9 cellular contexts compared by ENCODE assay signal in the genomic region with DNA sequence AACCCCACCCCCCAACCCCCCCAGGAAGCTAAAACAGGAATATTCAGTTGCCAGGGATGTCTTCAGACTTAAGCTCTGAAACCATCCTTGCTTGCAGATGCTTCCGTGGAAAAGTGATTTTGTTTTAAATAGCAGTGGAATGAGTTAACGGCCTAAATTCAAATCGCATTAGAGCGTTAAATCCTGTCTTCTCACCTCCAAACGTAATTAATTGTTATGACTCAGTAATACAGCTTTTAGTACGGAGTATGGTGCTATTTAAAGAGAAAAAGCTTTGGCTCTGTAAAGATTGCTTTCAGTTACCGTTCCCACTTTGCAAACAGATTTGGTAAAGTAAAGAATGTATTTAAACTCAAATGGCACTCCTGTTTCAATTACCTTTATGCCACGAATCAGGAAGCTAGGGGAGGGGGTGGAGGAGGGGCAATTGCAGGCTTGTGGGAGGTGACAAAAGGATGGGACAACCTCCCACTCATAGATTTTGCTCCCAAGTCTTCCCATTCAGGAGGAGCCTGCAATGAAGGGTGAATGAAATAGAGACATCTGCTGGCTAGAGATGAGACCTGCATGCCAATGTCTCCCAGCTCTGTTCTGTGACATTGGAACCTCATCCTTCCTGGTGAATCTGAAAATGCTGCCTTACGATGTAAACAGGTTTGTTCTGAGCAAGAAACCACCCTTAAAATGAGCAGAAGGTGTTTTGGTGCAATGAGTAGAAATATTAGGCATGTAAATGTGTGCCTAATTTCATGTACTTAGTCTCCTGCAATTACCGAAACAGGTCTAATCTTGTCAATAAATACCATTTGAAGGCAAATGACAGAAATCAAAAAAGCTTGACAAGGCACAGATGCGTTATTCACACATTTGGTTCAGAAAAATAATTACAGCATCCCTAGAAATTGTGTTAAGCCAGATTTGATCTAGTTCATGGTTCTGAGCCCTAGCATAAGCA. TPM values are rescaled to one million over a fixed set of nuclear protein-coding genes. Genes with fewer than 3 reads are reported as not detected.
DNase-seq lines count a peak whose midpoint lies in the region; ATAC-seq and TF ChIP-seq lines count a peak whose summit lies in the region.
"Had no signal": no experiment of that assay in that cellular context is flagged by ENCODE, and none has a peak within 500 bp of the region (broad histone marks: within the 10 kb centered on the region; RNA-seq: fewer than 3 reads in every experiment).

No MANE protein-coding gene starts in this region.

- H3K27ac Mint-ChIP-seq in stimulated activated memory B cell treated with anti-CD40 and anti-IgM and Interleukin-4, amounts not matched to agents 10 μg/mL and 1 μg/mL and 100 μg/mL, for 72 hours, result no peak overlapping the region
- H3K27ac Mint-ChIP-seq: activated naive CD8-positive, alpha-beta T cell treated with anti-CD3 and anti-CD28 coated beads, Interleukin-2, amount 10 ng/mL, durations not matched to agents 7 days and 5 days had no signal

- H3K79me1 ChIP-seq in mesendoderm (ENCODE audit: low read length), result no peaks in the 10 kb centered on the region

- no peak overlapping the region for H2AK5ac ChIP-seq in mesendoderm (ENCODE audit: low read length)

- TF ChIP-seq POLR2A in Peyer's patch (IDR thresholded peaks at IDR 0.05), result no peak

- H4K8ac ChIP-seq in mesendoderm (ENCODE audit: low read depth, low read length), result no peak overlapping the region

- no peak overlapping the region for H3K18ac ChIP-seq in mesendoderm (ENCODE audit: low read length)

- no peaks in the 10 kb centered on the region for H4K20me1 ChIP-seq in DOHH2 (ENCODE audit: control insufficient read depth, insufficient read depth, low read depth, low read length)

- no peak overlapping the region for H4K5ac ChIP-seq in mesendoderm (ENCODE audit: low read length)

- WGBS in mesendoderm (ENCODE audit: extremely low coverage, insufficient coverage, low lambda C conversion rate), result no CpG with 5 or more reads among the region's 11 CpGs

- H3K4me3 ChIP-seq in DOHH2 (ENCODE audit: low read length), result peak overlapping the region; percentile 55
- peak overlapping the region in 2 of 4 donors; percentile 35 to 47 for H3K4me3 ChIP-seq in Peyer's patch
- H3K4me3 ChIP-seq in epithelial cell of esophagus (ENCODE audit: low read length), result peak overlapping the region; percentile 20
- no peak overlapping the region for H3K4me3 ChIP-seq in mesendoderm (ENCODE audit: low read length)

- H3K79me2 ChIP-seq in DOHH2 (ENCODE audit: control insufficient read depth, low read length) (no peaks in the 10 kb centered on the region), mesendoderm (ENCODE audit: control insufficient read depth, insufficient read depth, low read length) (no peaks in the 10 kb centered on the region)

- no peaks in the 10 kb centered on the region for H3K4me1 Mint-ChIP-seq in stimulated activated memory B cell treated with anti-CD40 and anti-IgM and Interleukin-4, amounts not matched to agents 10 μg/mL and 1 μg/mL and 100 μg/mL, for 72 hours
- H3K4me1 Mint-ChIP-seq: activated naive CD8-positive, alpha-beta T cell treated with anti-CD3 and anti-CD28 coated beads, Interleukin-2, amount 10 ng/mL, durations not matched to agents 7 days and 5 days had no signal

- H2BK15ac ChIP-seq in mesendoderm (replicated peaks; ENCODE audit: low read depth), result no peak overlapping the region

- H3K36me3 Mint-ChIP-seq in stimulated activated memory B cell treated with anti-CD40 and anti-IgM and Interleukin-4, amounts not matched to agents 10 μg/mL and 1 μg/mL and 100 μg/mL, for 72 hours, result no peaks in the 10 kb centered on the region
- H3K36me3 Mint-ChIP-seq: activated naive CD8-positive, alpha-beta T cell treated with anti-CD3 and anti-CD28 coated beads, Interleukin-2, amount 10 ng/mL, durations not matched to agents 7 days and 5 days had no signal

- H3K4me2 ChIP-seq in DOHH2 (ENCODE audit: low read length), result peak overlapping the region; percentile 59
- peak overlapping the region; percentile 17 for H3K4me2 ChIP-seq in mesendoderm (ENCODE audit: low read length)

- no peak overlapping the region for H3K4ac ChIP-seq in mesendoderm (ENCODE audit: low read depth, low read length)

- DNase-seq in Kasumi-1 (lab: John Stamatoyannopoulos, UW) (peak; percentile 32 to 40), Peyer's patch (peak in 2 of 3 donors; percentile 68 to 78), epithelial cell of esophagus (ENCODE audit: low read depth) (peak; percentile 82), mesendoderm (peak; percentile 96)
- no peak for DNase-seq in activated CD8-positive, alpha-beta memory T cell treated with anti-CD3 and anti-CD28 coated beads, Interleukin-2, amount 50 U/mL, for 48 hours
- DNase-seq: activated naive CD8-positive, alpha-beta T cell treated with anti-CD3 and anti-CD28 coated beads, Interleukin-2, amount 10 ng/mL, durations not matched to agents 7 days and 5 days had no signal

- H3K56ac ChIP-seq in mesendoderm (ENCODE audit: low read length), result peak overlapping the region; percentile 22

- H3K23ac ChIP-seq in mesendoderm (ENCODE audit: low read length), result no peak overlapping the region

- no peak overlapping the region for H2BK120ac ChIP-seq in mesendoderm (ENCODE audit: low read depth, low read length)

- no peak overlapping the region for H2BK5ac ChIP-seq in mesendoderm (ENCODE audit: low read length)

- H3K36me3 ChIP-seq in DOHH2 (ENCODE audit: control insufficient read depth, low read length), result no peaks in the 10 kb centered on the region
- H3K36me3 ChIP-seq in Peyer's patch, result no peaks in the 10 kb centered on the region
- no peaks in the 10 kb centered on the region for H3K36me3 ChIP-seq in mesendoderm (ENCODE audit: control insufficient read depth, insufficient read depth, low read length)

- H3F3A ChIP-seq in DOHH2 (ENCODE audit: control insufficient read depth, insufficient read depth), result no peaks in the 10 kb centered on the region

- ATAC-seq in GM21717 (IDR thresholded peaks at IDR 0.05; ENCODE audit: unreplicated experiment), result peak; percentile 79
- no peak for ATAC-seq in stimulated activated memory B cell treated with anti-CD40 and anti-IgM and Interleukin-4, amounts not matched to agents 10 μg/mL and 1 μg/mL and 100 μg/mL, for 72 hours

- H3K27ac ChIP-seq in DOHH2 (ENCODE audit: low read depth, low read length), result no peak overlapping the region
- peak overlapping the region in 1 of 4 donors; percentile 47 for H3K27ac ChIP-seq in Peyer's patch
- H3K27ac ChIP-seq in mesendoderm (ENCODE audit: low read depth, low read length), result no peak overlapping the region

- no peak overlapping the region for H3K4me3 Mint-ChIP-seq in stimulated activated memory B cell treated with anti-CD40 and anti-IgM and Interleukin-4, amounts not matched to agents 10 μg/mL and 1 μg/mL and 100 μg/mL, for 72 hours
- H3K4me3 Mint-ChIP-seq: activated naive CD8-positive, alpha-beta T cell treated with anti-CD3 and anti-CD28 coated beads, Interleukin-2, amount 10 ng/mL, durations not matched to agents 7 days and 5 days had no signal

- H3K9me3 ChIP-seq in DOHH2 (ENCODE audit: control insufficient read depth, insufficient read depth, low read length) (no peaks in the 10 kb centered on the region), Peyer's patch (no peaks in the 10 kb centered on the region)

- H3K27me3 Mint-ChIP-seq in stimulated activated memory B cell treated with anti-CD40 and anti-IgM and Interleukin-4, amounts not matched to agents 10 μg/mL and 1 μg/mL and 100 μg/mL, for 72 hours, result peaks cover 26% of the 10 kb centered on the region

- no peaks in the 10 kb centered on the region for H3K9me3 Mint-ChIP-seq in stimulated activated memory B cell treated with anti-CD40 and anti-IgM and Interleukin-4, amounts not matched to agents 10 μg/mL and 1 μg/mL and 100 μg/mL, for 72 hours
- H3K9me3 Mint-ChIP-seq: activated naive CD8-positive, alpha-beta T cell treated with anti-CD3 and anti-CD28 coated beads, Interleukin-2, amount 10 ng/mL, durations not matched to agents 7 days and 5 days had no signal

- H3K27me3 ChIP-seq in DOHH2 (ENCODE audit: control insufficient read depth, low read length), result peaks cover 14% of the 10 kb centered on the region
- no peaks in the 10 kb centered on the region for H3K27me3 ChIP-seq in Peyer's patch
- no peaks in the 10 kb centered on the region for H3K27me3 ChIP-seq in mesendoderm (ENCODE audit: insufficient read depth, low read length, poor library complexity)

- peak overlapping the region; percentile 13 for H3K9ac ChIP-seq in mesendoderm (ENCODE audit: low read length)

- peak; percentile 87 for TF ChIP-seq CTCF in DOHH2 (IDR thresholded peaks at IDR 0.05; ENCODE audit: low read depth, low read length, poor library complexity, severe bottlenecking)
- TF ChIP-seq CTCF in Peyer's patch (IDR thresholded peaks at IDR 0.05), result peak in 4 of 6 experiments; percentile 55 to 94 (median 90)
- peak; percentile 94 for TF ChIP-seq CTCF in epithelial cell of esophagus (IDR thresholded peaks at IDR 0.05; ENCODE audit: insufficient read depth, low read depth, low read length, missing control alignments)

- H3K9me2 ChIP-seq in DOHH2 (replicated peaks; ENCODE audit: control insufficient read depth, low read length), result no peaks in the 10 kb centered on the region

- H3K4me1 ChIP-seq in DOHH2 (ENCODE audit: control insufficient read depth, low read length) (peaks cover 16% of the 10 kb centered on the region), Peyer's patch (peaks cover 0 to 16% (median 0%) of the 10 kb centered on the region in 4 donors), mesendoderm (ENCODE audit: control insufficient read depth, low read depth, low read length) (no peaks in the 10 kb centered on the region)

RNA-seq across cellular contexts. Expression of a gene that starts 2.6 kb away (rescaled TPM):
- total RNA-seq in Peyer's patch, result 10 to 100 TPM; 15.0 to 64.4 (median 32.5) TPM
- 1.9 TPM for polyA plus RNA-seq in mesendoderm (2013, experiment 1 of 2)
- polyA plus RNA-seq in mesendoderm (2013, experiment 2 of 2), result 2.1 TPM
